9 cellular contexts compared by ENCODE assay signal in the genomic region with DNA sequence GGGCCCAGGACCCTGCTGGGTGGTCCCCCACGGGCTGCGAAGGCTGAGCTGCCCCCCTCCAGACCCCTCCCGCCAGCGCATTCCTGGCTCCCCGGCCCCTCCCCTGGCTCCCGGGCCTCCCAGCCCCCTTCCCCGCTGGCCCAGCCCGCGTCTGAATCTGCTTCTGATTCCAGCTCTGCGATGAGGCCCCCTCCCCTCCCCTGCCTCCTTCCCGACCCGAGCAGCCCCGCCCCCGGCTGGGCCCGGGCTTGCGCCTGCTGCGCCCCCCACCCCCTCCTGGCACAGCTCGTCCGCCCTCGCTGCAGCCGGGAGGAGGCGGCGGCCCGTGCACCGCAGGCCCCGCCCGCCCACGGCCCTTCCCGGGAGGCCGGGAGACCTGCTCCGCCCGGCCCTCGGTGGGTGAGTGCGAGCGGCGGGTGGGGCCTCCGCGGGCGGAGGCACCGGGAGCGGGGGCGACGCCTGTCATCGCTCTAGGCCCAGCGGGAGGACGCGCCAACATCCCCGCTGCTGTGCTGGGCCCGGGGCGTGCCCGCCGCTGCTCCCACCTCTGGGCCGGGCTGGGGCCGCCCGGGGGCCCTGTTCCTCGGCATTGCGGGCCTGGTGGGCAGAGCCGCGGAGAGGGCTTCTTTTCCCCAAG. TPM values are rescaled to one million over a fixed set of nuclear protein-coding genes. Genes with fewer than 3 reads are reported as not detected.
DNase-seq lines count a peak whose midpoint lies in the region; ATAC-seq, FAIRE-seq and TF ChIP-seq lines count a peak whose summit lies in the region.
"Had no signal": no experiment of that assay in that cellular context is flagged by ENCODE, and none has a peak within 500 bp of the region (broad histone marks: within the 10 kb centered on the region; RNA-seq: fewer than 3 reads in every experiment).

A gene (plus strand): TSS at position 282 of the 637 bp plus-strand sequence. CDS start 405 bp downstream, outside the sequence.

- no TSS peak for BruUV-seq in HepG2 (replicated peaks; lab: Mats Ljungman, UMichigan)

- H3K4me1 Mint-ChIP-seq in naive thymus-derived CD8-positive, alpha-beta T cell, result peaks cover 2 to 35% (median 25%) of the 10 kb centered on the region in 4 donors

- CTCF ChIA-PET in HepG2 (lab: Yijun Ruan, JAX; ENCODE audit: low intra/inter-chr PET ratio, low total read pairs), result no interaction called here

- H3K27ac Mint-ChIP-seq in naive thymus-derived CD8-positive, alpha-beta T cell, result no peak within 1 kb of the TSS

- intact Hi-C loops in HepG2 (cut with micrococcal nuclease; ENCODE audit: unreplicated experiment), result loop anchor here (5.0 kb wide), 1 partner anchor 39 kb away; no protein-coding TSS in a partner anchor

- FAIRE-seq in HepG2 (lab: Jason Lieb, UNC), result no peak

- TF ChIP-seq CTCF in BE2C (IDR thresholded peaks at IDR 0.05; ENCODE audit: low read depth, low read length) (no peak), WI38 (IDR thresholded peaks at IDR 0.05; ENCODE audit: low read depth, low read length) (no peak), HepG2 (CRISPR knock-in tag; IDR thresholded peaks at IDR 0.05) (no peak)

- peak within 1 kb of the TSS; percentile 89 for H3K4me2 ChIP-seq in HepG2 (ENCODE audit: low read depth, low read length)

- H3K9me3 Mint-ChIP-seq in naive thymus-derived CD8-positive, alpha-beta T cell, result no peaks in the 10 kb centered on the region

- peaks cover 3% of the 10 kb centered on the region; the same call in 1 of the 2 replicates for H4K20me1 ChIP-seq in HepG2 (ENCODE audit: insufficient read depth, low read length)

- no peaks in the 10 kb centered on the region for H3K27me3 ChIP-seq in BE2C
- H3K27me3 ChIP-seq in HepG2 (ENCODE audit: control insufficient read depth in 1 of 2, insufficient read depth in 2 of 2, low read length in 2 of 2), result peaks cover 8 to 25% of the 10 kb centered on the region in 2 experiments

- H3K27me3 Mint-ChIP-seq in naive thymus-derived CD8-positive, alpha-beta T cell, result peaks cover 12 to 47% (median 22%) of the 10 kb centered on the region in 5 donors

- peak within 1 kb of the TSS in 3 of 10 donors; percentile 27 to 61 (median 33) for H3K4me3 Mint-ChIP-seq in naive thymus-derived CD8-positive, alpha-beta T cell

- no peak for TF ChIP-seq POLR2A in HepG2 (IDR thresholded peaks at IDR 0.05; ENCODE audit: insufficient read depth in 1 of 2, low read depth in 2 of 2, low read length in 2 of 2)

- TF ChIP-seq EP300 in HepG2 (IDR thresholded peaks at IDR 0.05; ENCODE audit: low read depth in 2 of 2, low read length in 2 of 2), result no peak
- TF ChIP-seq EP300 in HepG2 (CRISPR knock-in tag; IDR thresholded peaks at IDR 0.05; ENCODE audit: borderline replicate concordance), result no peak

- H3K9me3 ChIP-seq in BE2C (no peaks in the 10 kb centered on the region), HepG2 (ENCODE audit: low read length) (no peaks in the 10 kb centered on the region)

- H3K79me2 ChIP-seq in HepG2 (ENCODE audit: insufficient read depth, low read length), result no peaks in the 10 kb centered on the region

- H3K4me3 ChIP-seq in BE2C (ENCODE audit: low read depth, low read length) (peak within 1 kb of the TSS; percentile 43), WI38 (ENCODE audit: low read depth, low read length) (0 out of 2 replicates have a peak within 1 kb of the TSS, but pooled peaks have one; percentile 17), HepG2 (replicated peaks in 1 of 3; ENCODE audit: insufficient read depth in 1 of 3, low read depth in 2 of 3, low read length in 3 of 3) (peak within 1 kb of the TSS; percentile 26 to 85 (median 38))

- in situ Hi-C loops in HepG2 (cut with HindIII; ENCODE audit: extremely low pct_ligation_motif_present, low pct_unique_long_range_greater_than_20kb), result no loop called here

- 0 out of 2 replicates have a peak, but pooled peaks cover 5% of the 10 kb centered on the region for H3K36me3 ChIP-seq in BE2C
- no peaks in the 10 kb centered on the region for H3K36me3 ChIP-seq in HepG2 (replicated peaks in 1 of 2; ENCODE audit: control insufficient read depth in 1 of 2, insufficient read depth in 2 of 2, low read length in 2 of 2)

- ATAC-seq in HepG2, result no peak
- ATAC-seq in HG03025 (IDR thresholded peaks at IDR 0.05; ENCODE audit: low FRiP score, unreplicated experiment), result no peak
- no peak for ATAC-seq in naive thymus-derived CD8-positive, alpha-beta T cell

- DNase-seq in BE2C (peak; percentile 86), HuH-7 (ENCODE audit: low spot score) (peak; percentile 63), HepG2 (ENCODE audit: low spot score) (no peak), HCEC 1CT (no peak)
- no peak for DNase-seq in naive thymus-derived CD8-positive, alpha-beta T cell
- no peak for DNase-seq in activated CD8-positive, alpha-beta memory T cell treated with anti-CD3 and anti-CD28 coated beads, Interleukin-2, amount 50 U/mL, for 48 hours

- TF ChIP-seq RAD21 in HepG2 (CRISPR knock-in tag; IDR thresholded peaks at IDR 0.05), result 0 out of 2 replicates have a peak, but pooled peaks have one; percentile 24

- H3K36me3 Mint-ChIP-seq in naive thymus-derived CD8-positive, alpha-beta T cell, result no peaks in the 10 kb centered on the region

- H2AFZ ChIP-seq in HepG2 (ENCODE audit: low read length), result no peak within 1 kb of the TSS

- H3K9ac ChIP-seq in HepG2 (ENCODE audit: insufficient read depth, low read depth, low read length), result peak within 1 kb of the TSS; percentile 7; the same call in 1 of the 2 replicates

- WGBS in HepG2 (ENCODE audit: low lambda C conversion rate), result 0% methylated on average over 8 of the region's 59 CpGs

- POLR2A ChIA-PET in HepG2 (lab: Yijun Ruan, JAX), result interaction anchor here (1.4 kb wide), 1 partner anchor 11 kb away, joined by 4 read pairs; a partner anchor contains a TSS
- POLR2A ChIA-PET in naive thymus-derived CD8-positive, alpha-beta T cell (lab: Charles Lee), result interaction anchor here (0.7 kb wide), 1 partner anchor 386 kb away, joined by 3 read pairs; no protein-coding TSS in a partner anchor

- H3K27ac ChIP-seq in HepG2 (ENCODE audit: extremely low read length, insufficient read depth, low read length), result no peak within 1 kb of the TSS

- H3K4me1 ChIP-seq in BE2C (peaks cover 34% of the 10 kb centered on the region), HepG2 (ENCODE audit: insufficient read depth, low read length) (peaks cover 57% of the 10 kb centered on the region)

TF ChIP-seq in HepG2, 621 proteins besides CTCF, POLR2A, EP300 and RAD21 (continues in another document):
- TF ChIP-seq ZNF33A (CRISPR knock-in tag; IDR thresholded peaks at IDR 0.05; ENCODE audit: borderline replicate concordance) (no peak), SATB2 (CRISPR knock-in tag; IDR thresholded peaks at IDR 0.05) (no peak), AGO1 (IDR thresholded peaks at IDR 0.05; ENCODE audit: low read depth, low read length, poor library complexity, severe bottlenecking) (peak; percentile 24), MAZ (IDR thresholded peaks at IDR 0.05; ENCODE audit: borderline replicate concordance, low read depth, low read length) (no peak), MAZ (CRISPR knock-in tag; IDR thresholded peaks at IDR 0.05; ENCODE audit: low read depth) (peak; percentile 53), RBM39 (IDR thresholded peaks at IDR 0.05; ENCODE audit: low read depth, low read length, poor library complexity, severe bottlenecking) (no peak), SRSF1 (optimal IDR thresholded peaks at IDR 0.05; ENCODE audit: low read depth, low read length) (peak; percentile 1), NRL (CRISPR knock-in tag; IDR thresholded peaks at IDR 0.05; ENCODE audit: borderline replicate concordance) (no peak), IKZF4 (CRISPR knock-in tag; IDR thresholded peaks at IDR 0.05; ENCODE audit: borderline replicate concordance, low read depth, not compliant biosample characterization) (peak; percentile 8), ZNF577 (CRISPR knock-in tag; IDR thresholded peaks at IDR 0.05; ENCODE audit: borderline replicate concordance, low read depth) (no peak), BRCA1 (CRISPR knock-in tag; IDR thresholded peaks at IDR 0.05) (no peak), ZSCAN22 (CRISPR knock-in tag; IDR thresholded peaks at IDR 0.05) (0 out of 2 replicates have a peak, but pooled peaks have one; percentile 5)
- TF ChIP-seq, protein P1, sequence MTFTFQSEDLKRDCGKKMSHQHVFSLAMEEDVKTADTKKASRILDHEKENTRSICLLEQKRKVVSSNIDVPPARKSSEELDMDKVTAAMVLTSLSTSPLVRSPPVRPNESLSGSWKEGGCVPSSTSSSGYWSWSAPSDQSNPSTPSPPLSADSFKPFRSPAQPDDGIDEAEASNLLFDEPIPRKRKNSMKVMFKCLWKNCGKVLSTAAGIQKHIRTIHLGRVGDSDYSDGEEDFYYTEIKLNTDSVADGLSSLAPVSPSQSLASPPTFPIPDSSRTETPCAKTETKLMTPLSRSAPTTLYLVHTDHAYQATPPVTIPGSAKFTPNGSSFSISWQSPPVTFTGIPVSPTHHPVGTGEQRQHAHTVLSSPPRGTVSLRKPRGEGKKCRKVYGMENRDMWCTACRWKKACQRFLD (CRISPR knock-in tag; IDR thresholded peaks at IDR 0.05; ENCODE audit: borderline replicate concordance), result no peak

RNA-seq across cellular contexts. Expression of the gene that starts here (rescaled TPM):
- polyA plus RNA-seq in BE2C (2012; ENCODE audit: insufficient read depth, insufficient read length, low read depth), result 4.2 TPM
- total RNA-seq in HepG2 (2016; rRNA removed; fragmentation: Illumina TruSeq; extraction: Trizol), result 0.20 and 0.35 TPM in 2 replicates
- total RNA-seq in HepG2 (2016; cell fraction: cytosol; rRNA removed; fragmentation: Illumina TruSeq; extraction: Trizol; ENCODE audit: low read depth), result not detected in 2 replicates
- total RNA-seq in HepG2 (2016; cell fraction: insoluble cytoplasmic fraction; rRNA removed; fragmentation: Illumina TruSeq; extraction: Trizol), result 0.15 and 0.30 TPM in 2 replicates
- 0.25 TPM in 1 of 2 replicates, not detected in the other for total RNA-seq in HepG2 (2016; cell fraction: membrane; rRNA removed; fragmentation: Illumina TruSeq; extraction: Trizol)
- 0.19 and 0.28 TPM in 2 replicates for total RNA-seq in HepG2 (2016; cell fraction: nucleus; rRNA removed; fragmentation: Illumina TruSeq; extraction: Trizol)
- polyA plus RNA-seq in HepG2 (2011; rRNA removed), result 0.09 and 0.29 TPM in 2 replicates
- polyA plus RNA-seq in HepG2 (2011; cell fraction: cytosol; rRNA removed), result 0.12 and 0.15 TPM in 2 replicates
- 0.66 and 0.79 TPM in 2 replicates for polyA plus RNA-seq in HepG2 (2011; cell fraction: nucleus; rRNA removed)
- 0.07 and 0.11 TPM in 2 replicates for polyA plus RNA-seq in HepG2 (2012)
- 0.08 TPM in 1 of 2 replicates, not detected in the other for polyA plus RNA-seq in HepG2 (2016; cell fraction: cytosol; fragmentation: Illumina TruSeq; extraction: Trizol; ENCODE audit: low read depth)
- polyA plus RNA-seq in HepG2 (2016; cell fraction: insoluble cytoplasmic fraction; fragmentation: Illumina TruSeq; extraction: Trizol; ENCODE audit: low read depth), result not detected in 2 replicates
- polyA plus RNA-seq in HepG2 (2016; cell fraction: membrane; fragmentation: Illumina TruSeq; extraction: Trizol; ENCODE audit: low read depth), result not detected in 2 replicates
- polyA plus RNA-seq in HepG2 (2016; cell fraction: nucleus; fragmentation: Illumina TruSeq; extraction: Trizol; ENCODE audit: insufficient read depth, low read depth), result 0.23 TPM in 1 of 2 replicates, not detected in the other
- 0.49 and 1.4 TPM in 2 replicates for polyA minus RNA-seq in HepG2 (2011; rRNA and poly(A)+ RNA removed; ENCODE audit: low replicate concordance)
- 0.59 and 0.62 TPM in 2 replicates for polyA minus RNA-seq in HepG2 (2011; cell fraction: cytosol; rRNA and poly(A)+ RNA removed)
- polyA minus RNA-seq in HepG2 (2011; cell fraction: nucleus; rRNA and poly(A)+ RNA removed), result 0.39 and 0.62 TPM in 2 replicates
- not detected for total RNA-seq in naive thymus-derived CD8-positive, alpha-beta T cell
- polyA plus RNA-seq in naive thymus-derived CD8-positive, alpha-beta T cell, result not detected
- total RNA-seq: mesenteric fat pad had no signal

Comparison
In these comparisons a context has a peak if more than half of its experiments do, and no peak if none do; other contexts are left out.
1. DNase-seq: peak in BE2C (single experiment) and HuH-7 (single experiment); none in HepG2 (single experiment), HCEC 1CT (single experiment), naive thymus-derived CD8-positive, alpha-beta T cell (0 of 10) and activated CD8-positive, alpha-beta memory T cell treated with anti-CD3 and anti-CD28 coated beads, Interleukin-2, amount 50 U/mL, for 48 hours (single experiment).
2. Peak in every context shown above with its lines, with median percentiles within 50 percentile points of each other: H3K4me3 ChIP-seq.